ENCODE assay signal across 8 cellular contexts in genomic region chr6:30743099-30744053, GRCh38. TPM values are rescaled to one million over a fixed set of nuclear protein-coding genes. Genes with fewer than 3 reads are reported as not detected.
DNase-seq lines count a peak whose midpoint lies in the region; ATAC-seq and TF ChIP-seq lines count a peak whose summit lies in the region.

No MANE protein-coding gene starts in this region.

- H3K27ac ChIP-seq in ACC112 (ENCODE audit: low read depth, low read length) (peak overlapping the region; percentile 95), angular gyrus (ENCODE audit: low read depth, low read length) (peak overlapping the region; percentile 79), spleen (peak overlapping the region; percentile 89 to 98 (median 94))

- H3K9me3 ChIP-seq in NT2/D1 (ENCODE audit: insufficient read depth, low read length) (no peaks in the 10 kb centered on the region), iPS-15b (ENCODE audit: control insufficient read depth, insufficient read depth, low read length) (no peaks in the 10 kb centered on the region), spleen (no peaks in the 10 kb centered on the region)

- peak overlapping the region; percentile 92 for H3K4me3 ChIP-seq in ACC112 (ENCODE audit: low read depth, low read length)
- peak overlapping the region; percentile 83 for H3K4me3 ChIP-seq in NT2/D1 (ENCODE audit: insufficient read length, low read depth)
- H3K4me3 ChIP-seq in iPS-15b (ENCODE audit: low read depth, low read length), result peak overlapping the region; percentile 70
- H3K4me3 ChIP-seq in spleen, result peak overlapping the region; percentile 74 to 94 (median 87)

- DNase-seq in NT2/D1 (ENCODE audit: low read depth, low spot score), result no peak
- DNase-seq in spleen, result peak; percentile 86
- no peak for DNase-seq in omental fat pad (ENCODE audit: low spot score)
- no peak for DNase-seq in NCI-H82 treated with DMSO at 0.1 percent for 48 hours (lab: John Stamatoyannopoulos, UW; ENCODE audit: unreplicated experiment)

- H3K27me3 ChIP-seq in ACC112 (ENCODE audit: insufficient read depth, low read length) (no peaks in the 10 kb centered on the region), NT2/D1 (ENCODE audit: insufficient read depth, insufficient read length) (no peaks in the 10 kb centered on the region), iPS-15b (ENCODE audit: control insufficient read depth, insufficient read depth, low read length) (peaks cover 10% of the 10 kb centered on the region), spleen (replicated peaks in 1 of 7) (no peaks in the 10 kb centered on the region)

- H3K4me1 ChIP-seq in ACC112 (ENCODE audit: control insufficient read depth, insufficient read depth, low read length, unreplicated experiment), result peaks cover 32% of the 10 kb centered on the region
- peaks cover 4% of the 10 kb centered on the region for H3K4me1 ChIP-seq in NT2/D1 (ENCODE audit: insufficient read depth, insufficient read length)
- no peaks in the 10 kb centered on the region for H3K4me1 ChIP-seq in iPS-15b (ENCODE audit: control insufficient read depth, insufficient read depth, low read length)
- H3K4me1 ChIP-seq in spleen, result peaks cover 21 to 91% (median 59%) of the 10 kb centered on the region in 6 donors

- H3K36me3 ChIP-seq in ACC112 (ENCODE audit: insufficient read depth, low read length) (peaks cover 20% of the 10 kb centered on the region; the same call in 1 of the 2 replicates), NT2/D1 (ENCODE audit: insufficient read depth, insufficient read length, low read length) (peaks cover 43% of the 10 kb centered on the region), iPS-15b (ENCODE audit: control insufficient read depth, insufficient read depth, low read length) (peaks cover 15% of the 10 kb centered on the region), spleen (peaks cover 5 to 33% (median 28%) of the 10 kb centered on the region in 6 donors)

- H3K9ac ChIP-seq in NT2/D1 (ENCODE audit: insufficient read length, low read depth) (peak overlapping the region; percentile 83), iPS-15b (ENCODE audit: low read depth, low read length) (peak overlapping the region; percentile 70)

- intact Hi-C loops in spleen (cut with DNase I; ENCODE audit: low total_unique reads), result loop anchor here (5.0 to 10.0 kb wide), 2 partner anchors 79 to 341 kb away; no protein-coding TSS in a partner anchor

- 7 to 12% (median 9%) methylated on average over 54 to 55 of the region's 55 CpGs for WGBS in spleen, 5 donors

- TF ChIP-seq CTCF in spleen (IDR thresholded peaks at IDR 0.05 in 8 of 11, conservative IDR thresholded peaks at IDR 0.05 in 3 of 11) (peak in 1 of 11 experiments; percentile 2), omental fat pad (IDR thresholded peaks at IDR 0.05) (no peak)

- H3K79me2 ChIP-seq in ACC112 (ENCODE audit: control insufficient read depth, insufficient read depth, low read length, unreplicated experiment), result peaks cover 40% of the 10 kb centered on the region

- ATAC-seq in GM19463 (IDR thresholded peaks at IDR 0.05; ENCODE audit: unreplicated experiment), result peak; percentile 25
- ATAC-seq in omental fat pad (ENCODE audit: low FRiP score), result no peak

- no peak overlapping the region for H2AFZ ChIP-seq in ACC112 (ENCODE audit: low read length, unreplicated experiment)

- TF ChIP-seq POLR2A in spleen (IDR thresholded peaks at IDR 0.05), result peak in 1 of 3 donors; percentile 34

RNA-seq across cellular contexts. Expression of gene FLOT1, which starts 0.9 kb away (rescaled TPM):
- total RNA-seq in spleen, result 100 to 1,000 TPM; 125 to 205 (median 170) TPM
- polyA plus RNA-seq in spleen, result 100 to 1,000 TPM; 116 to 178 (median 116) TPM
- total RNA-seq in omental fat pad, result 100 to 1,000 TPM in 3 of 4 donors, 10 to 100 TPM in 1; 90.2 to 156 (median 142) TPM

RNA-seq across cellular contexts. Expression of gene IER3, which starts 1.0 kb away (rescaled TPM):
- 10 to 100 TPM; 29.8 to 62.2 (median 41.7) TPM for total RNA-seq in spleen
- polyA plus RNA-seq in spleen, result 10 to 100 TPM; 19.8 to 29.4 (median 25.7) TPM
- total RNA-seq in omental fat pad, result 100 to 1,000 TPM in 1 of 4 donors, 10 to 100 TPM in 2, 1 to 10 TPM in 1; 6.8 to 224 (median 43.4) TPM

RNA-seq across cellular contexts. Expression of gene TUBB, which starts 23.2 kb away (rescaled TPM):
- total RNA-seq in spleen, result 100 to 1,000 TPM; 189 to 344 (median 272) TPM
- polyA plus RNA-seq in spleen, result 100 to 1,000 TPM; 109 to 203 (median 182) TPM
- 100 to 1,000 TPM; 229 to 281 (median 256) TPM for total RNA-seq in omental fat pad

RNA-seq across cellular contexts. Expression of gene MDC1, which starts 26.3 kb away (rescaled TPM):
- total RNA-seq in spleen, result 10 to 100 TPM; 20.8 to 47.7 (median 39.0) TPM
- 10 to 100 TPM in 2 of 3 donors, 1 to 10 TPM in 1; 7.8 to 18.2 (median 16.5) TPM for polyA plus RNA-seq in spleen
- 10 to 100 TPM in 1 of 4 donors, 1 to 10 TPM in 3; 6.2 to 15.0 (median 7.2) TPM for total RNA-seq in omental fat pad

RNA-seq across cellular contexts. Expression of gene NRM, which starts 52.6 kb away (rescaled TPM):
- 10 to 100 TPM in 6 of 7 donors, 1 to 10 TPM in 1; 9.8 to 13.8 (median 11.0) TPM for total RNA-seq in spleen
- 10 to 100 TPM; 14.1 to 19.6 (median 17.7) TPM for polyA plus RNA-seq in spleen
- 1 to 10 TPM; 2.9 to 5.8 (median 3.7) TPM for total RNA-seq in omental fat pad
